ENCODE assay signal across 17 cellular contexts in the genomic region with DNA sequence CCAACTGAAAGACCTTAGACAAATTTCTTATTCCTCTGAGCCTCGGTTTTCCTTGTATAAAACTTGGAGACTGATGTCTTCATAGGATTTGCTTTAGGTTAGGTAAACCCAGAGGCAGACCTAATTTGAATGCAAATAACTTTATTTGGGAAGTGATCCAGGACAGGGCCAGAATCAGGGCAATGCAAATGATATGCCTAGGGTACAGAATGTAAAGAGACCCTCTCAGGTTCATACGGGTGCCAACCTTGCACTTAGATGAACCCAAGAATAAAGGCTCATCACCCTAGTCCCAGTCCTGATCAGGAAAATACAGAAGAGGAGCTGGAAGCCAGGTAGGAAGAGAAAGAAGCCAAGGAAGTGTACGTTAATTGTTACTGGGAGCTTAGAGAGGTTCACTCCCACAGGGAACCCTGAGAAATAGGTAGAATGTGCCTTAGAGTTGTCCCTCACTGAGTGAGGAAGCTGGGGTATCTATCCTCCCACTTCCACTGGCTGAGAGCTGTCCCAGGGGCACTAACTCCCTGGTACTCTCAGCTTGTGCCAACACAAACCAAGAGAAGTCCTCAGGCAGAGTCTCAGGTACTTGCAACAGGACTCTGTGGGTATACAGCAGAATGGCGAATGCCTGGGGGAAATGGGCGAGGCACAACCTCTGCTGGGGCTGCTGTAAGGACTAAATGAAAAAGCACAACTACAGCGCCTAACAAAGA. TPM values are rescaled to one million over a fixed set of nuclear protein-coding genes. Genes with fewer than 3 reads are reported as not detected.
DNase-seq lines count a peak whose midpoint lies in the region; ATAC-seq, FAIRE-seq and TF ChIP-seq lines count a peak whose summit lies in the region.
"Had no signal": no experiment of that assay in that cellular context is flagged by ENCODE, and none has a peak within 500 bp of the region (broad histone marks: within the 10 kb centered on the region; RNA-seq: fewer than 3 reads in every experiment).

No MANE protein-coding gene starts in this region.

- no peak overlapping the region for H3K4me3 Mint-ChIP-seq in activated naive CD8-positive, alpha-beta T cell treated with anti-CD3 and anti-CD28 coated beads for 36 hours
- H3K4me3 Mint-ChIP-seq in naive thymus-derived CD4-positive, alpha-beta T cell = no peak overlapping the region
- H3K4me3 Mint-ChIP-seq: mesothelial cell of epicardium had no signal

- H3K4me2 ChIP-seq in A549 = peak overlapping the region; percentile 59; the same call in 1 of the 3 replicates
- peak overlapping the region in 5 of 11 experiments; percentile 16 to 97 (median 93); a peak in 9 of 22 replicates for H3K4me2 ChIP-seq in BLaER1 treated with 17β-estradiol and CSF1 and Interleukin-3, amounts not matched to agents 10 nM and 100 nM

- ATAC-seq in A549 (no peak), HG02840 (IDR thresholded peaks at IDR 0.05; ENCODE audit: low FRiP score, unreplicated experiment) (no peak), GM19467 (IDR thresholded peaks at IDR 0.05; ENCODE audit: unreplicated experiment) (no peak)
- no peak for ATAC-seq in naive thymus-derived CD4-positive, alpha-beta T cell
- ATAC-seq: left colon had no signal

- H3K36me3 ChIP-seq in BLaER1 treated with 17β-estradiol and CSF1 and Interleukin-3, amounts not matched to agents 10 nM and 100 nM = peaks cover 37 to 69% (median 60%) of the 10 kb centered on the region in 11 experiments
- H3K36me3 ChIP-seq in naive thymus-derived CD4-positive, alpha-beta T cell (ENCODE audit: control insufficient read depth in 2 of 3, insufficient read depth in 3 of 3, low read length in 3 of 3) = peaks cover 5 to 43% (median 15%) of the 10 kb centered on the region in 3 experiments
- H3K36me3 ChIP-seq in effector memory CD4-positive, alpha-beta T cell (ENCODE audit: control insufficient read depth, insufficient read depth, low read length) = peaks cover 32% of the 10 kb centered on the region

- H3K4me1 ChIP-seq in A549 = peaks cover 38% of the 10 kb centered on the region
- peaks cover 19 to 74% (median 40%) of the 10 kb centered on the region in 10 experiments for H3K4me1 ChIP-seq in BLaER1 treated with 17β-estradiol and CSF1 and Interleukin-3, amounts not matched to agents 10 nM and 100 nM
- no peaks in the 10 kb centered on the region for H3K4me1 ChIP-seq in naive thymus-derived CD4-positive, alpha-beta T cell (ENCODE audit: control insufficient read depth in 2 of 2, insufficient read depth in 2 of 2, low read length in 2 of 2)
- H3K4me1 ChIP-seq in effector memory CD4-positive, alpha-beta T cell (ENCODE audit: control insufficient read depth, insufficient read depth, low read length, poor library complexity, severe bottlenecking) = peaks cover 5% of the 10 kb centered on the region
- H3K4me1 ChIP-seq: tibial artery had no signal

- H3K27ac Mint-ChIP-seq in activated naive CD8-positive, alpha-beta T cell treated with anti-CD3 and anti-CD28 coated beads for 36 hours = peak overlapping the region; percentile 75
- peak overlapping the region in 5 of 9 donors; percentile 8 to 63 (median 21) for H3K27ac Mint-ChIP-seq in naive thymus-derived CD4-positive, alpha-beta T cell
- H3K27ac Mint-ChIP-seq: mesothelial cell of epicardium had no signal

- 89% methylated on average over 6 of the region's 6 CpGs for WGBS in A549 (ENCODE audit: missing lambda C conversion rate)

- H3K36me3 Mint-ChIP-seq in activated naive CD8-positive, alpha-beta T cell treated with anti-CD3 and anti-CD28 coated beads for 36 hours = peaks cover 29% of the 10 kb centered on the region
- H3K36me3 Mint-ChIP-seq in naive thymus-derived CD4-positive, alpha-beta T cell = peaks cover 7 to 32% (median 23%) of the 10 kb centered on the region in 5 donors

- no peaks in the 10 kb centered on the region for H3K9me3 Mint-ChIP-seq in activated naive CD8-positive, alpha-beta T cell treated with anti-CD3 and anti-CD28 coated beads for 36 hours
- no peaks in the 10 kb centered on the region for H3K9me3 Mint-ChIP-seq in naive thymus-derived CD4-positive, alpha-beta T cell
- H3K9me3 Mint-ChIP-seq: mesothelial cell of epicardium had no signal

- peak overlapping the region; percentile 54 to 76; a peak in 4 of 6 replicates for H3K27ac ChIP-seq in A549
- H3K27ac ChIP-seq in BLaER1 treated with 17β-estradiol and CSF1 and Interleukin-3, amounts not matched to agents 10 nM and 100 nM = peak overlapping the region in 6 of 11 experiments; percentile 18 to 86 (median 78); a peak in 11 of 22 replicates
- H3K27ac ChIP-seq in naive thymus-derived CD4-positive, alpha-beta T cell (ENCODE audit: low read depth, low read length) = no peak overlapping the region
- no peak overlapping the region for H3K27ac ChIP-seq in effector memory CD4-positive, alpha-beta T cell (ENCODE audit: insufficient read depth, low read length, poor library complexity, severe bottlenecking)
- H3K27ac ChIP-seq: RWPE1, tibial artery had no signal

- H3K4me1 Mint-ChIP-seq in activated naive CD8-positive, alpha-beta T cell treated with anti-CD3 and anti-CD28 coated beads for 36 hours = peaks cover 38% of the 10 kb centered on the region
- peaks cover 8 to 21% (median 13%) of the 10 kb centered on the region in 7 donors for H3K4me1 Mint-ChIP-seq in naive thymus-derived CD4-positive, alpha-beta T cell
- H3K4me1 Mint-ChIP-seq: mesothelial cell of epicardium had no signal

- no peaks in the 10 kb centered on the region for H3K27me3 Mint-ChIP-seq in activated naive CD8-positive, alpha-beta T cell treated with anti-CD3 and anti-CD28 coated beads for 36 hours
- H3K27me3 Mint-ChIP-seq in naive thymus-derived CD4-positive, alpha-beta T cell = peaks cover 0 to 9% (median 0%) of the 10 kb centered on the region in 5 donors

- no peak overlapping the region for H3K4me3 ChIP-seq in A549
- H3K4me3 ChIP-seq in BLaER1 treated with 17β-estradiol and CSF1 and Interleukin-3, amounts not matched to agents 10 nM and 100 nM = no peak overlapping the region
- H3K4me3 ChIP-seq in naive thymus-derived CD4-positive, alpha-beta T cell (ENCODE audit: low read length) = no peak overlapping the region
- no peak overlapping the region for H3K4me3 ChIP-seq in effector memory CD4-positive, alpha-beta T cell (ENCODE audit: insufficient read depth, low read depth, low read length, poor library complexity, severe bottlenecking)
- H3K4me3 ChIP-seq: tibial artery had no signal

- H3K27me3 ChIP-seq in BLaER1 treated with 17β-estradiol and CSF1 and Interleukin-3, amounts not matched to agents 10 nM and 100 nM = no peaks in the 10 kb centered on the region
- H3K27me3 ChIP-seq in naive thymus-derived CD4-positive, alpha-beta T cell (ENCODE audit: control insufficient read depth in 2 of 2, insufficient read depth in 2 of 2, low read length in 2 of 2) = no peaks in the 10 kb centered on the region
- H3K27me3 ChIP-seq in effector memory CD4-positive, alpha-beta T cell (replicated peaks; ENCODE audit: control insufficient read depth, insufficient read depth, low read length, poor library complexity, severe bottlenecking) = no peaks in the 10 kb centered on the region
- H3K27me3 ChIP-seq: tibial artery had no signal

- no peak for TF ChIP-seq CTCF in A549 (IDR thresholded peaks at IDR 0.05)

- TF ChIP-seq POLR2A in A549 (IDR thresholded peaks at IDR 0.05; ENCODE audit: low read length) = no peak

- intact Hi-C loops in naive thymus-derived CD4-positive, alpha-beta T cell (cut with micrococcal nuclease) = no loop called here

- H4K20me1 ChIP-seq in BLaER1 treated with 17β-estradiol and CSF1 and Interleukin-3, amounts not matched to agents 10 nM and 100 nM = peaks cover 0 to 36% (median 0%) of the 10 kb centered on the region in 11 experiments; a peak in 6 of 22 replicates

- H3K9me3 ChIP-seq in A549 = no peaks in the 10 kb centered on the region
- H3K9me3 ChIP-seq in BLaER1 treated with 17β-estradiol and CSF1 and Interleukin-3, amounts not matched to agents 10 nM and 100 nM (replicated peaks in 1 of 11) = no peaks in the 10 kb centered on the region
- no peaks in the 10 kb centered on the region for H3K9me3 ChIP-seq in naive thymus-derived CD4-positive, alpha-beta T cell (ENCODE audit: control insufficient read depth in 2 of 3, low read length in 3 of 3)
- H3K9me3 ChIP-seq in effector memory CD4-positive, alpha-beta T cell (ENCODE audit: control insufficient read depth, low read length) = no peaks in the 10 kb centered on the region
- H3K9me3 ChIP-seq: tibial artery had no signal

- TF ChIP-seq EP300 in A549 (IDR thresholded peaks at IDR 0.05) = no peak

- CTCF ChIA-PET in A549 (lab: Yijun Ruan, JAX) = interaction anchor here (0.6 to 2.1 kb wide), 5 partner anchors 15 to 244 kb away, joined by 3 to 9 read pairs (median 5); no protein-coding TSS in a partner anchor
- CTCF ChIA-PET in naive thymus-derived CD4-positive, alpha-beta T cell (lab: Charles Lee) = no interaction called here

- POLR2A ChIA-PET in A549 (lab: Yijun Ruan, JAX) = interaction anchor here (0.6 kb wide), 1 partner anchor 532 kb away, joined by 3 read pairs; no protein-coding TSS in a partner anchor
- POLR2A ChIA-PET in naive thymus-derived CD4-positive, alpha-beta T cell (lab: Charles Lee) = no interaction called here

- FAIRE-seq in A549 (lab: Jason Lieb, UNC) = no peak

- peak overlapping the region in 4 of 11 experiments; percentile 17 to 53 (median 49); a peak in 5 of 22 replicates for H3K9ac ChIP-seq in BLaER1 treated with 17β-estradiol and CSF1 and Interleukin-3, amounts not matched to agents 10 nM and 100 nM

- DNase-seq in A549 (ENCODE audit: low read depth in 1 of 2, low spot score in 1 of 2) = no peak
- DNase-seq in activated naive CD8-positive, alpha-beta T cell treated with anti-CD3 and anti-CD28 coated beads for 36 hours = no peak
- no peak for DNase-seq in naive thymus-derived CD4-positive, alpha-beta T cell
- no peak for DNase-seq in effector memory CD4-positive, alpha-beta T cell
- DNase-seq: anterior cingulate cortex; central memory CD4-positive, alpha-beta T cell; effector CD8-positive, alpha-beta T cell; glutamatergic neuron; left colon; NCI-H510A treated with DMSO at 0.1 percent for 48 hours; retina; tibial artery had no signal

- TF ChIP-seq RAD21 in A549 (conservative IDR thresholded peaks at IDR 0.05 in 1 of 2, IDR thresholded peaks at IDR 0.05 in 1 of 2) = no peak

TF ChIP-seq in A549, 52 proteins besides CTCF, POLR2A, EP300 and RAD21 (continues in another document):
- TF ChIP-seq TP53 (CRISPR knock-in tag; IDR thresholded peaks at IDR 0.05) (no peak), NPAS2 (CRISPR knock-in tag; IDR thresholded peaks at IDR 0.05; ENCODE audit: borderline replicate concordance) (no peak), RFX5 (IDR thresholded peaks at IDR 0.05) (no peak)

RNA-seq across cellular contexts. Expression of a gene that starts 3.1 kb away (rescaled TPM):
- 0.04 TPM in 1 of 2 replicates, not detected in the other for polyA plus RNA-seq in A549 (2011; rRNA removed)
- 0.03 and 0.12 TPM in 2 replicates for polyA plus RNA-seq in A549 (2012; cell fraction: cytosol; rRNA removed)
- 0.32 and 1.5 TPM in 2 replicates for polyA plus RNA-seq in A549 (2012; cell fraction: nucleus; rRNA removed)
- polyA plus RNA-seq in A549 (2017; fragmentation: RNase III; extraction: RNeasy Plus Mini Kit Qiagen cat#74134 plus additional on column Dnase treatment) = 0.12 to 0.17 TPM in 2 of 3 replicates, not detected in the other
- polyA minus RNA-seq in A549 (2011; rRNA and poly(A)+ RNA removed) = not detected in 2 replicates
- not detected for total RNA-seq in activated naive CD8-positive, alpha-beta T cell treated with anti-CD3 and anti-CD28 coated beads for 36 hours
- 100 to 1,000 TPM in 1 of 5 experiments, 10 to 100 TPM in 1, 1 to 10 TPM in 2, under 1 TPM in 1; 0.27 to 118 (median 2.6) TPM for total RNA-seq in naive thymus-derived CD4-positive, alpha-beta T cell
- polyA plus RNA-seq in naive thymus-derived CD4-positive, alpha-beta T cell = under 1 TPM in 1 of 2 donors, not detected in 1; 0.55 TPM

Comparison
In these comparisons a context has a peak if more than half of its experiments do, and no peak if none do; other contexts are left out.
1. H3K27ac ChIP-seq: peak in A549 (2 of 2) and BLaER1 treated with 17β-estradiol and CSF1 and Interleukin-3, amounts not matched to agents 10 nM and 100 nM (6 of 11); none in naive thymus-derived CD4-positive, alpha-beta T cell (single experiment) and effector memory CD4-positive, alpha-beta T cell (single experiment).